15 cellular contexts compared by ENCODE assay signal in the genomic region with DNA sequence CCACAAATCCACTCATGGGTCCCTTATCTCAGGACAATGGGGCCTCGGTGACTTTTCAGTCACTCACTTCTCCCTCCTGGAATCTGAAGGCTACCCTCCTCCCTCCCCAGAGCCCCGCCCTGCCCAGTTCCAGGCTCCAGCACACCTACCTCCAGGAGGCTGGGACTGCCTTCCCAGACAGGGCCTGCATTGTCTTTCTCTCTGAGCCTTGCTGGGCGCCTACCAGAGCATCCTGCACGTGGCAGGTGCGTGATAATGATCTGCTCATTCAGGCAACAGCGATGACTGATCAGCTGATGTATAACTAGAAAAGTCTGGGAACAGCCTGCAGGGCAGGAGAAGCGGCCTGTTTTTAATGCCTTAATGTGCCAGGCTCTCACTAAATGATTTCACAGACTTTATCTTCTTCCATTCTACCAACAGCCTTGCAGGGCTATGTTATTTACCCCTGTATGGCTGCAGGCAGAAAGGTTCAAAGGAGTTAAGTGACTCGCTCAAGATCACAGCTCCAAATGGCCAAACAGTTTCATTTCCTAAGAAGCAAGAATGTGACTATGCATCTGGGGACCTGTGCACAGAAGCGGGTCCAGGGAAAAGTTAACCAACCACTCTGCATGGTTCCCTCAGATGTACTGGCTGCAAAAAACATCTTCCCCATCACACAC. TPM values are rescaled to one million over a fixed set of nuclear protein-coding genes. Genes with fewer than 3 reads are reported as not detected.
DNase-seq lines count a peak whose midpoint lies in the region; ATAC-seq and TF ChIP-seq lines count a peak whose summit lies in the region.
"Had no signal": no experiment of that assay in that cellular context is flagged by ENCODE, and none has a peak within 500 bp of the region (broad histone marks: within the 10 kb centered on the region; RNA-seq: fewer than 3 reads in every experiment).

No MANE protein-coding gene starts in this region.

- H3K27ac ChIP-seq in foreskin keratinocyte (no peak overlapping the region), thymus (ENCODE audit: low read depth) (peak overlapping the region; percentile 15)
- H3K27ac ChIP-seq: adrenal gland had no signal

- H3K27me3 Mint-ChIP-seq in T-helper 2 cell treated with Interferon-gamma antibody and Interleukin-4, amounts not matched to agents 5 μg/mL and 100 μg/mL, for 36 hours (ENCODE audit: low read depth), result peaks cover 27% of the 10 kb centered on the region
- peaks cover 19% of the 10 kb centered on the region for H3K27me3 Mint-ChIP-seq in activated CD4-positive, alpha-beta memory T cell treated with anti-CD3 and anti-CD28 coated beads, Interleukin-2, amount 10 ng/mL, durations not matched to agents 7 days and 5 days
- H3K27me3 Mint-ChIP-seq: CD4-positive, alpha-beta T cell had no signal

- H3K27ac Mint-ChIP-seq in T-helper 2 cell treated with Interferon-gamma antibody and Interleukin-4, amounts not matched to agents 5 μg/mL and 100 μg/mL, for 36 hours, result no peak overlapping the region
- H3K27ac Mint-ChIP-seq in activated CD4-positive, alpha-beta memory T cell treated with anti-CD3 and anti-CD28 coated beads, Interleukin-2, amount 10 ng/mL, durations not matched to agents 7 days and 5 days, result no peak overlapping the region
- H3K27ac Mint-ChIP-seq: CD4-positive, alpha-beta T cell had no signal

- peak; percentile 50 for DNase-seq in activated CD8-positive, alpha-beta memory T cell treated with anti-CD3 and anti-CD28 coated beads, Interleukin-2, amount 50 U/mL, for 48 hours
- no peak for DNase-seq in activated CD8-positive, alpha-beta memory T cell treated with anti-CD3 and anti-CD28 coated beads for 24 hours
- DNase-seq in NCI-H526 (lab: John Stamatoyannopoulos, UW) (peak; percentile 49 to 75), foreskin keratinocyte (peak in 1 of 2 donors; percentile 52), T-helper 9 cell (no peak)
- no peak for DNase-seq in T-helper 2 cell treated with Interferon-gamma antibody and Interleukin-4, amounts not matched to agents 5 μg/mL and 100 μg/mL, for 36 hours (ENCODE audit: low spot score)
- no peak for DNase-seq in activated CD4-positive, alpha-beta memory T cell treated with anti-CD3 and anti-CD28 coated beads, Interleukin-2, amount 10 ng/mL, durations not matched to agents 7 days and 5 days
- DNase-seq: adrenal gland; CD4-positive, alpha-beta T cell; DMS79; Karpas-422; NCI-H1436; NCI-H226 had no signal

- H3K27me3 ChIP-seq in foreskin keratinocyte (peaks cover 39% of the 10 kb centered on the region), thymus (ENCODE audit: control insufficient read depth, insufficient read depth) (peaks cover 11% of the 10 kb centered on the region)
- H3K27me3 ChIP-seq: adrenal gland had no signal

- peak overlapping the region; percentile 25 for H3K4me3 ChIP-seq in thymus (ENCODE audit: low read length)
- H3K4me3 ChIP-seq: adrenal gland, HAP-1 had no signal

- no peak overlapping the region for H3K4me3 Mint-ChIP-seq in T-helper 2 cell treated with Interferon-gamma antibody and Interleukin-4, amounts not matched to agents 5 μg/mL and 100 μg/mL, for 36 hours
- no peak overlapping the region for H3K4me3 Mint-ChIP-seq in activated CD4-positive, alpha-beta memory T cell treated with anti-CD3 and anti-CD28 coated beads, Interleukin-2, amount 10 ng/mL, durations not matched to agents 7 days and 5 days
- H3K4me3 Mint-ChIP-seq: CD4-positive, alpha-beta T cell had no signal

- H3K9me3 ChIP-seq in thymus (ENCODE audit: control insufficient read depth), result no peaks in the 10 kb centered on the region
- H3K9me3 ChIP-seq: adrenal gland, HAP-1 had no signal

- CTCF ChIA-PET in activated CD4-positive, alpha-beta memory T cell treated with anti-CD3 and anti-CD28 coated beads, Interleukin-2, amount 10 ng/mL, durations not matched to agents 7 days and 5 days (lab: Charles Lee), result interaction anchor here (0.8 to 7.7 kb wide), 2 partner anchors 10 to 14 kb away, joined by 3 to 136 read pairs; no protein-coding TSS in a partner anchor

- no peaks in the 10 kb centered on the region for H3K9me3 Mint-ChIP-seq in T-helper 2 cell treated with Interferon-gamma antibody and Interleukin-4, amounts not matched to agents 5 μg/mL and 100 μg/mL, for 36 hours
- no peaks in the 10 kb centered on the region for H3K9me3 Mint-ChIP-seq in activated CD4-positive, alpha-beta memory T cell treated with anti-CD3 and anti-CD28 coated beads, Interleukin-2, amount 10 ng/mL, durations not matched to agents 7 days and 5 days
- H3K9me3 Mint-ChIP-seq: CD4-positive, alpha-beta T cell had no signal

- POLR2A ChIA-PET in activated CD4-positive, alpha-beta memory T cell treated with anti-CD3 and anti-CD28 coated beads, Interleukin-2, amount 10 ng/mL, durations not matched to agents 7 days and 5 days (lab: Charles Lee), result no interaction called here

- WGBS in thymus, result 65% methylated on average over 9 of the region's 9 CpGs

- H3K4me1 ChIP-seq in foreskin keratinocyte (no peaks in the 10 kb centered on the region), thymus (ENCODE audit: control insufficient read depth, insufficient read depth, low read length) (peaks cover 25% of the 10 kb centered on the region)
- H3K4me1 ChIP-seq: HAP-1 had no signal

- TF ChIP-seq CTCF in foreskin keratinocyte (conservative IDR thresholded peaks at IDR 0.05), result no peak

- peaks cover 24% of the 10 kb centered on the region for H3K4me1 Mint-ChIP-seq in T-helper 2 cell treated with Interferon-gamma antibody and Interleukin-4, amounts not matched to agents 5 μg/mL and 100 μg/mL, for 36 hours (ENCODE audit: low read depth)
- peaks cover 15% of the 10 kb centered on the region for H3K4me1 Mint-ChIP-seq in activated CD4-positive, alpha-beta memory T cell treated with anti-CD3 and anti-CD28 coated beads, Interleukin-2, amount 10 ng/mL, durations not matched to agents 7 days and 5 days

- H3K36me3 ChIP-seq in thymus (ENCODE audit: control insufficient read depth, insufficient read depth), result no peaks in the 10 kb centered on the region
- H3K36me3 ChIP-seq: adrenal gland, HAP-1 had no signal

- ATAC-seq in foreskin keratinocyte, result peak; percentile 70

- H3K36me3 Mint-ChIP-seq in T-helper 2 cell treated with Interferon-gamma antibody and Interleukin-4, amounts not matched to agents 5 μg/mL and 100 μg/mL, for 36 hours (ENCODE audit: low read depth), result no peaks in the 10 kb centered on the region
- no peaks in the 10 kb centered on the region for H3K36me3 Mint-ChIP-seq in activated CD4-positive, alpha-beta memory T cell treated with anti-CD3 and anti-CD28 coated beads, Interleukin-2, amount 10 ng/mL, durations not matched to agents 7 days and 5 days (ENCODE audit: low read depth)

RNA-seq across cellular contexts. Expression of a gene that starts 6.3 kb away (rescaled TPM):
- 0.14 and 0.39 TPM in 2 replicates for total RNA-seq in foreskin keratinocyte
- polyA plus RNA-seq in foreskin keratinocyte (0.07 and 0.11 TPM in 2 replicates), thymus (5.6 TPM)
- under 1 TPM; 0.38 to 0.68 TPM for total RNA-seq in activated CD4-positive, alpha-beta memory T cell treated with anti-CD3 and anti-CD28 coated beads, Interleukin-2, amount 10 ng/mL, durations not matched to agents 7 days and 5 days

Comparison
In these comparisons a context has a peak if more than half of its experiments do, and no peak if none do; other contexts are left out.
1. DNase-seq: peak in activated CD8-positive, alpha-beta memory T cell treated with anti-CD3 and anti-CD28 coated beads, Interleukin-2, amount 50 U/mL, for 48 hours (single experiment) and NCI-H526 (2 of 2); none in activated CD8-positive, alpha-beta memory T cell treated with anti-CD3 and anti-CD28 coated beads for 24 hours (single experiment), T-helper 9 cell (single experiment), T-helper 2 cell treated with Interferon-gamma antibody and Interleukin-4, amounts not matched to agents 5 μg/mL and 100 μg/mL, for 36 hours (single experiment) and activated CD4-positive, alpha-beta memory T cell treated with anti-CD3 and anti-CD28 coated beads, Interleukin-2, amount 10 ng/mL, durations not matched to agents 7 days and 5 days (single experiment).